1 cellular context compared by ENCODE assay signal in genomic region chr19:54452626-54453025, GRCh38.
TF ChIP-seq lines count a peak whose summit lies in the region.

No MANE protein-coding gene starts in this region.

TF ChIP-seq in K562, 482 proteins besides CTCF, POLR2A, EP300 and RAD21:
- TF ChIP-seq POLR2G (IDR thresholded peaks at IDR 0.05; ENCODE audit: low read depth, low read length) (0 out of 2 replicates have a peak, but pooled peaks have one; percentile 14), SMARCA4 (IDR thresholded peaks at IDR 0.05) (no peak)
TF ChIP-seq in K562: peak in this region for 1.
